Comparison of ENCODE assay signal across 8 cellular contexts in genomic region chr2:140863713-140864112, GRCh38.
DNase-seq lines count a peak whose midpoint lies in the region; ATAC-seq, FAIRE-seq and TF ChIP-seq lines count a peak whose summit lies in the region.

No MANE protein-coding gene starts in this region.

- no peaks in the 10 kb centered on the region for H3K9me3 ChIP-seq in fibroblast of lung (ENCODE audit: control insufficient read depth, insufficient read depth, low read depth, low read length)
- H3K9me3 ChIP-seq in smooth muscle cell (replicated peaks; ENCODE audit: low read depth) = no peaks in the 10 kb centered on the region

- intact Hi-C loops in sciatic nerve (cut with DNase I) = no loop called here

- H3K4me1 ChIP-seq in fibroblast of lung (ENCODE audit: control insufficient read depth, extremely low read depth, insufficient read depth, low read length) (no peaks in the 10 kb centered on the region), smooth muscle cell (ENCODE audit: low read depth) (no peaks in the 10 kb centered on the region)

- H2AFZ ChIP-seq in fibroblast of lung (ENCODE audit: low read length) = no peak overlapping the region
- no peak overlapping the region for H2AFZ ChIP-seq in smooth muscle cell (ENCODE audit: low read depth)

- WGBS in smooth muscle cell (ENCODE audit: low lambda C conversion rate) = 43% methylated on average over 2 of the region's 2 CpGs

- H3K36me3 ChIP-seq in fibroblast of lung (ENCODE audit: control insufficient read depth, insufficient read depth, low read length) (no peaks in the 10 kb centered on the region), smooth muscle cell (ENCODE audit: low read depth) (no peaks in the 10 kb centered on the region)

- no peaks in the 10 kb centered on the region for H3K27me3 ChIP-seq in fibroblast of lung (ENCODE audit: control insufficient read depth, insufficient read depth, low read length)
- no peaks in the 10 kb centered on the region for H3K27me3 ChIP-seq in smooth muscle cell (ENCODE audit: low read depth)

- H3K79me2 ChIP-seq in fibroblast of lung (ENCODE audit: control insufficient read depth, insufficient read depth, low read length) (no peaks in the 10 kb centered on the region), smooth muscle cell (ENCODE audit: low read depth) (no peaks in the 10 kb centered on the region)

- in situ Hi-C loops in KBM-7 (cut with MboI; ENCODE audit: low pct_unique_long_range_greater_than_20kb, low sequenced_read_pairs) = no loop called here

- POLR2A ChIA-PET in AG04449 (lab: Yijun Ruan, JAX) = no interaction called here

- H3F3A ChIP-seq in smooth muscle cell (ENCODE audit: low read depth) = no peaks in the 10 kb centered on the region

- DNase-seq in AG04449 (ENCODE audit: low read depth, low spot score) = no peak
- peak; percentile 51 for DNase-seq in KBM-7
- peak; percentile 33 for DNase-seq in RCC 7860 (ENCODE audit: low spot score)
- DNase-seq in fibroblast of lung (ENCODE audit: low read depth in 2 of 2) = peak; percentile 50 to 85
- DNase-seq in smooth muscle cell (lab: John Stamatoyannopoulos, UW; ENCODE audit: unreplicated experiment) = no peak
- no peak for DNase-seq in sciatic nerve (ENCODE audit: low spot score)
- no peak for DNase-seq in stimulated activated CD4-positive, alpha-beta T cell treated with anti-CD3 and anti-CD28 coated beads, Interleukin-1b, Interleukin-23, amount 100 ng/mL, for 48 hours

- H3K4me3 ChIP-seq in AG04449 (ENCODE audit: low read depth, low read length) (no peak overlapping the region), fibroblast of lung (replicated peaks in 1 of 4; ENCODE audit: control extremely low read depth in 1 of 4, insufficient read depth in 1 of 4, low read depth in 3 of 4, low read length in 4 of 4) (no peak overlapping the region), smooth muscle cell (no peak overlapping the region)

- peak; percentile 55 for FAIRE-seq in RCC 7860 (lab: Jason Lieb, UNC)

- H4K20me1 ChIP-seq in fibroblast of lung (ENCODE audit: control insufficient read depth, extremely low read depth, insufficient read depth, low read length) (no peaks in the 10 kb centered on the region), smooth muscle cell (ENCODE audit: low read depth) (no peaks in the 10 kb centered on the region)

- ATAC-seq in GM18861 (IDR thresholded peaks at IDR 0.05; ENCODE audit: unreplicated experiment) (peak; percentile 70), sciatic nerve (no peak)

- H3K4me2 ChIP-seq in fibroblast of lung (ENCODE audit: extremely low read depth, insufficient read depth, low read length) (no peak overlapping the region), smooth muscle cell (no peak overlapping the region)

- H3K27ac ChIP-seq in fibroblast of lung (ENCODE audit: insufficient read depth, low read length) (no peak overlapping the region), smooth muscle cell (ENCODE audit: low read depth) (no peak overlapping the region)

- peak; percentile 45 for TF ChIP-seq CTCF in AG04449 (IDR thresholded peaks at IDR 0.05; ENCODE audit: insufficient read depth, low read length, missing control alignments)
- peak in 1 of 2 donors; percentile 52 for TF ChIP-seq CTCF in fibroblast of lung (conservative IDR thresholded peaks at IDR 0.05 in 1 of 2, IDR thresholded peaks at IDR 0.05 in 1 of 2; ENCODE audit: low read depth in 1 of 2, low read length in 2 of 2)
- TF ChIP-seq CTCF in smooth muscle cell (IDR thresholded peaks at IDR 0.05; ENCODE audit: borderline replicate concordance, insufficient read depth, poor library complexity, severe bottlenecking) = peak; percentile 56

- H3K9ac ChIP-seq in fibroblast of lung (ENCODE audit: insufficient read depth, low read length) (no peak overlapping the region), smooth muscle cell (ENCODE audit: low read depth) (no peak overlapping the region)

- CTCF ChIA-PET in AG04449 (lab: Yijun Ruan, JAX) = interaction anchor here (0.8 to 2.1 kb wide), 15 partner anchors 9 to 1276 kb away, joined by 3 to 11 read pairs (median 4); no protein-coding TSS in a partner anchor

Comparison
In these comparisons a context has a peak if more than half of its experiments do, and no peak if none do; other contexts are left out.
1. DNase-seq: peak in KBM-7 (single experiment), RCC 7860 (single experiment) and fibroblast of lung (2 of 2); none in AG04449 (single experiment), smooth muscle cell (single experiment), sciatic nerve (single experiment) and stimulated activated CD4-positive, alpha-beta T cell treated with anti-CD3 and anti-CD28 coated beads, Interleukin-1b, Interleukin-23, amount 100 ng/mL, for 48 hours (single experiment).